Comparison of ENCODE assay signal across 15 cellular contexts in the genomic region with DNA sequence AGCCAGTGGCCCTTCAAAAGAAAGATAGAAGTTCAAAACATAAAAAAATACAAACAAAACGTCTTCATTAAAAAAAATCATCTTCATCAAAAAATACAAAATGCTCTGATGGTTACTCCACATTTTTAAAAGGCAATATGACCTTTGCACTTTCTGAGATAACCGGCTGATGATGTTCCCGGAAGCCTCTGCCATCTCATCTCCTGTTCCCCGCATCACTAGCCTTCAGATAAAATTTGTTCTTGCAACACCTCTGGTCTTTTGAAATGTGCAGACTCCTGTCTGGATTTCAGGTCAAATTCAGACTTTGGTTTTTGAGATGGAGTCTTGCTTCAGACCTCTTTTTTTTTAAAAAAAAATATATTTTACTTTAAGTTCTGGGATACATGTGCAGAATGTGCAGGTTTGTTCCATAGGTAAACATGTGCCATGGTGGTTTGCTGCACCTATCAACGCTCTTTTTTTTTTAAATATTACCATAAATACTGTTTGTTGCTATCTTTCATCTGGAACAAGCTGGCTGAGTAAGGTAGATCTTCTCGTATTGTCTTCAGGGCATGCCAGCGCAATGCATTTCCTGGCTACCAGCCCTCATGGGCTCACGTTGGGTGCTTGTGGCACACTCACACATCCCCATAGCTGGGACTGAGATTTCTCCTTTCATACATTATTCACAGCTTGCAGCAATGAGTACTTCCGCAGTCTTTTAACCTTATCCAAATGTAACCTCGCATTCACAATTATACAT.
"Had no signal": no experiment of that assay in that cellular context is flagged by ENCODE, and none has a peak within 500 bp of the region (broad histone marks: within the 10 kb centered on the region; RNA-seq: fewer than 3 reads in every experiment).

No MANE protein-coding gene starts in this region.

- H3K36me3 Mint-ChIP-seq: stimulated activated effector memory CD8-positive, alpha-beta T cell treated with anti-CD3 and anti-CD28 coated beads, Interleukin-12 subunit alpha, Interleukin-12 subunit beta, amount 100 ng/mL, for 72 hours had no signal

- H3K4me3 ChIP-seq: tibial artery, uterus had no signal

- DNase-seq: activated CD4-positive, alpha-beta T cell treated with anti-CD3 and anti-CD28 coated beads, Interleukin-2, amount 50 U/mL, for 48 hours; activated CD4-positive, CD25-positive, alpha-beta regulatory T cell treated with anti-CD3 and anti-CD28 coated beads, Interleukin-2, amount 50 U/mL, for 72 hours; activated naive CD4-positive, alpha-beta T cell treated with anti-CD3 and anti-CD28 coated beads for 36 hours; activated naive CD8-positive, alpha-beta T cell treated with anti-CD3 and anti-CD28 coated beads, Interleukin-2, amount 50 U/mL, for 24 hours; stimulated activated CD4-positive, alpha-beta T cell treated with anti-CD3 and anti-CD28 coated beads, Interleukin-12 subunit alpha, Interleukin-12 subunit beta, amount 100 ng/mL, for 4 hours; stimulated activated CD4-positive, alpha-beta T cell treated with anti-CD3 and anti-CD28 coated beads, Interleukin-2, amount 100 ng/mL, for 24 hours; tibial artery; uterus had no signal

- H3K27me3 ChIP-seq: tibial artery, uterus had no signal

- H3K9me3 ChIP-seq: tibial artery, uterus had no signal

- H3K27me3 Mint-ChIP-seq: activated naive CD8-positive, alpha-beta T cell treated with anti-CD3 and anti-CD28 coated beads, Interleukin-2, amount 50 U/mL, for 24 hours; activated T-helper 17 cell treated with anti-CD3 and anti-CD28 coated beads, Interleukin-2, amount 50 U/mL, for 72 hours had no signal

- H3K27ac ChIP-seq: parathyroid adenoma, tibial artery, uterus had no signal

- H3K79me2 ChIP-seq: parathyroid adenoma had no signal

- H3K27ac Mint-ChIP-seq: activated naive CD4-positive, alpha-beta T cell treated with anti-CD3 and anti-CD28 coated beads for 36 hours; activated naive CD8-positive, alpha-beta T cell treated with anti-CD3 and anti-CD28 coated beads, Interleukin-2, amount 50 U/mL, for 24 hours; activated T-helper 17 cell treated with anti-CD3 and anti-CD28 coated beads, Interleukin-2, amount 50 U/mL, for 72 hours; stimulated activated effector memory CD8-positive, alpha-beta T cell treated with anti-CD3 and anti-CD28 coated beads, Interleukin-12 subunit alpha, Interleukin-12 subunit beta, amount 100 ng/mL, for 72 hours had no signal

- ATAC-seq: activated naive CD8-positive, alpha-beta T cell treated with anti-CD3 and anti-CD28 coated beads, Interleukin-2, amount 50 U/mL, for 24 hours; activated T-helper 17 cell treated with anti-CD3 and anti-CD28 coated beads, Interleukin-2, amount 50 U/mL, for 72 hours; esophagus mucosa; stimulated activated effector memory CD8-positive, alpha-beta T cell treated with anti-CD3 and anti-CD28 coated beads, Interleukin-12 subunit alpha, Interleukin-12 subunit beta, amount 100 ng/mL, for 72 hours had no signal

- H3K4me1 Mint-ChIP-seq: activated naive CD8-positive, alpha-beta T cell treated with anti-CD3 and anti-CD28 coated beads, Interleukin-2, amount 50 U/mL, for 24 hours; activated T-helper 17 cell treated with anti-CD3 and anti-CD28 coated beads, Interleukin-2, amount 50 U/mL, for 72 hours; stimulated activated effector memory CD8-positive, alpha-beta T cell treated with anti-CD3 and anti-CD28 coated beads, Interleukin-12 subunit alpha, Interleukin-12 subunit beta, amount 100 ng/mL, for 72 hours had no signal

- FAIRE-seq: astrocyte, colon, endometrium had no signal

- H3K9ac ChIP-seq: parathyroid adenoma had no signal

- H3K36me3 ChIP-seq: tibial artery, uterus had no signal

- H3K4me1 ChIP-seq: parathyroid adenoma, tibial artery, uterus had no signal

- H3K9me3 Mint-ChIP-seq: activated T-helper 17 cell treated with anti-CD3 and anti-CD28 coated beads, Interleukin-2, amount 50 U/mL, for 72 hours had no signal

- H3K4me3 Mint-ChIP-seq: activated naive CD4-positive, alpha-beta T cell treated with anti-CD3 and anti-CD28 coated beads for 36 hours; activated naive CD8-positive, alpha-beta T cell treated with anti-CD3 and anti-CD28 coated beads, Interleukin-2, amount 50 U/mL, for 24 hours; activated T-helper 17 cell treated with anti-CD3 and anti-CD28 coated beads, Interleukin-2, amount 50 U/mL, for 72 hours; stimulated activated effector memory CD8-positive, alpha-beta T cell treated with anti-CD3 and anti-CD28 coated beads, Interleukin-12 subunit alpha, Interleukin-12 subunit beta, amount 100 ng/mL, for 72 hours had no signal

- H2AFZ ChIP-seq: parathyroid adenoma had no signal
